2 cellular contexts compared by ENCODE assay signal in the genomic region with DNA sequence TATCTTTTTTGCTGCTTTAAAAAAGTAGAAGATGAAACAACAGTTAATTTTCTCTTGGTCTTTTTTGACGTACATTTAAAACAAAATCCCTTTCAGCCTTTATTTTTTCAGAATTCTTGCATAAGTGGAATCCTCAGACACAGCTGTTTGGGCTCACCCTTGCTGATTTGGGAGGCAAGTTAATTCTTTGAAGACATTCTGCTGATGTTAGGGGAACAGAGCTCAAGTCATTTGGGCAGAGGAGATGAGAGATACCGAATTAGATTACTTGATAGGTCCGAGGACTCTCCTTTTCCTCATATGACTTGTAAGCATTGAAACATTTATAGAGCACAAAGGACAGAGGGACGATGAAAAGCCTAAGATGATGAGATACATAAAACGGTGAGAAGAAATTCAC.
TF ChIP-seq lines count a peak whose summit lies in the region.

No MANE protein-coding gene starts in this region.

TF ChIP-seq in GM23338, 12 proteins besides CTCF, POLR2A, EP300 and RAD21 (continued from another document):
- TF ChIP-seq ZNF114 (CRISPR knock-in tag; IDR thresholded peaks at IDR 0.05) = no peak
- no peak for TF ChIP-seq POLR2AphosphoS5 (IDR thresholded peaks at IDR 0.05; ENCODE audit: low read depth)
TF ChIP-seq in GM23338: peak in this region for 0.

TF ChIP-seq in WTC11, 78 proteins besides CTCF, POLR2A, EP300 and RAD21 (continued from another document):
- TF ChIP-seq, protein P1, sequence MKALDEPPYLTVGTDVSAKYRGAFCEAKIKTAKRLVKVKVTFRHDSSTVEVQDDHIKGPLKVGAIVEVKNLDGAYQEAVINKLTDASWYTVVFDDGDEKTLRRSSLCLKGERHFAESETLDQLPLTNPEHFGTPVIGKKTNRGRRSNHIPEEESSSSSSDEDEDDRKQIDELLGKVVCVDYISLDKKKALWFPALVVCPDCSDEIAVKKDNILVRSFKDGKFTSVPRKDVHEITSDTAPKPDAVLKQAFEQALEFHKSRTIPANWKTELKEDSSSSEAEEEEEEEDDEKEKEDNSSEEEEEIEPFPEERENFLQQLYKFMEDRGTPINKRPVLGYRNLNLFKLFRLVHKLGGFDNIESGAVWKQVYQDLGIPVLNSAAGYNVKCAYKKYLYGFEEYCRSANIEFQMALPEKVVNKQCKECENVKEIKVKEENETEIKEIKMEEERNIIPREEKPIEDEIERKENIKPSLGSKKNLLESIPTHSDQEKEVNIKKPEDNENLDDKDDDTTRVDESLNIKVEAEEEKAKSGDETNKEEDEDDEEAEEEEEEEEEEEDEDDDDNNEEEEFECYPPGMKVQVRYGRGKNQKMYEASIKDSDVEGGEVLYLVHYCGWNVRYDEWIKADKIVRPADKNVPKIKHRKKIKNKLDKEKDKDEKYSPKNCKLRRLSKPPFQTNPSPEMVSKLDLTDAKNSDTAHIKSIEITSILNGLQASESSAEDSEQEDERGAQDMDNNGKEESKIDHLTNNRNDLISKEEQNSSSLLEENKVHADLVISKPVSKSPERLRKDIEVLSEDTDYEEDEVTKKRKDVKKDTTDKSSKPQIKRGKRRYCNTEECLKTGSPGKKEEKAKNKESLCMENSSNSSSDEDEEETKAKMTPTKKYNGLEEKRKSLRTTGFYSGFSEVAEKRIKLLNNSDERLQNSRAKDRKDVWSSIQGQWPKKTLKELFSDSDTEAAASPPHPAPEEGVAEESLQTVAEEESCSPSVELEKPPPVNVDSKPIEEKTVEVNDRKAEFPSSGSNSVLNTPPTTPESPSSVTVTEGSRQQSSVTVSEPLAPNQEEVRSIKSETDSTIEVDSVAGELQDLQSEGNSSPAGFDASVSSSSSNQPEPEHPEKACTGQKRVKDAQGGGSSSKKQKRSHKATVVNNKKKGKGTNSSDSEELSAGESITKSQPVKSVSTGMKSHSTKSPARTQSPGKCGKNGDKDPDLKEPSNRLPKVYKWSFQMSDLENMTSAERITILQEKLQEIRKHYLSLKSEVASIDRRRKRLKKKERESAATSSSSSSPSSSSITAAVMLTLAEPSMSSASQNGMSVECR (CRISPR knock-in tag; IDR thresholded peaks at IDR 0.05; ENCODE audit: borderline replicate concordance) = no peak
- TF ChIP-seq FOXK1 (CRISPR knock-in tag; IDR thresholded peaks at IDR 0.05) (no peak), SMAD4 (CRISPR knock-in tag; IDR thresholded peaks at IDR 0.05) (no peak)
